ENCODE assay signal across 8 cellular contexts in genomic region chr17:49677134-49677932, GRCh38. TPM values are rescaled to one million over a fixed set of nuclear protein-coding genes. Genes with fewer than 3 reads are reported as not detected.
DNase-seq lines count a peak whose midpoint lies in the region; ATAC-seq, FAIRE-seq and TF ChIP-seq lines count a peak whose summit lies in the region.

No MANE protein-coding gene starts in this region.

- no peaks in the 10 kb centered on the region for H3K9me3 ChIP-seq in HepG2 (ENCODE audit: low read length)

- H3K4me3 ChIP-seq in HepG2 (replicated peaks in 1 of 3; ENCODE audit: insufficient read depth in 1 of 3, low read depth in 2 of 3, low read length in 3 of 3), result peak overlapping the region; percentile 68 to 77 (median 74)

- POLR2A ChIA-PET in HepG2 (lab: Yijun Ruan, JAX), result interaction anchor here (0.6 to 1.6 kb wide), 15 partner anchors 10 to 659 kb away, joined by 3 to 14 read pairs (median 4); partner anchors contain the start of genes FAM117A, KAT7, NXPH3 and SLC35B1

- peaks cover 46% of the 10 kb centered on the region for H3K79me2 ChIP-seq in HepG2 (ENCODE audit: insufficient read depth, low read length)

- H3K9ac ChIP-seq in HepG2 (ENCODE audit: insufficient read depth, low read depth, low read length), result peak overlapping the region; percentile 80

- peak; percentile 62 to 68 for TF ChIP-seq POLR2A in HepG2 (IDR thresholded peaks at IDR 0.05; ENCODE audit: insufficient read depth in 1 of 2, low read depth in 2 of 2, low read length in 2 of 2)

- under 1% methylated on average over 33 of the region's 34 CpGs for WGBS in HepG2 (ENCODE audit: low lambda C conversion rate)

- in situ Hi-C loops in HepG2 (cut with HindIII; ENCODE audit: extremely low pct_ligation_motif_present, low pct_unique_long_range_greater_than_20kb), result no loop called here

- CTCF ChIA-PET in HepG2 (lab: Yijun Ruan, JAX; ENCODE audit: low intra/inter-chr PET ratio, low total read pairs), result interaction anchor here (0.6 to 1.0 kb wide), 3 partner anchors 11 to 102 kb away, joined by 3 to 6 read pairs (median 3); partner anchors contain the start of gene NXPH3

- H2AFZ ChIP-seq in HepG2 (ENCODE audit: low read length), result no peak overlapping the region

- TSS peak; percentile 60 for BruUV-seq in HepG2 (replicated peaks; lab: Mats Ljungman, UMichigan)

- no peak for FAIRE-seq in HepG2 (lab: Jason Lieb, UNC)

- H3K4me2 ChIP-seq in HepG2 (ENCODE audit: low read depth, low read length), result peak overlapping the region; percentile 94

- intact Hi-C loops in HepG2 (cut with micrococcal nuclease; ENCODE audit: unreplicated experiment), result no loop called here

- peak overlapping the region; percentile 73 for H3K27ac ChIP-seq in HepG2 (ENCODE audit: extremely low read length, insufficient read depth, low read length)

- TF ChIP-seq EP300 in HepG2 (IDR thresholded peaks at IDR 0.05; ENCODE audit: low read depth in 2 of 2, low read length in 2 of 2) (peak in 1 of 2 experiments; percentile 37; a peak in 2 of 4 replicates), HepG2 (CRISPR knock-in tag; IDR thresholded peaks at IDR 0.05; ENCODE audit: borderline replicate concordance) (no peak)

- peak; percentile 99 for DNase-seq in AG08396 (ENCODE audit: low spot score)
- peak; percentile 97 for DNase-seq in NCI-H69 (lab: John Stamatoyannopoulos, UW)
- DNase-seq in activated CD4-positive, alpha-beta T cell treated with anti-CD3 and anti-CD28 coated beads, Interleukin-2, amount 50 U/mL, for 24 hours (ENCODE audit: low read depth in 1 of 2, low spot score in 1 of 2), result peak; percentile 92 to 94
- peak; percentile 97 for DNase-seq in dermis blood vessel endothelial cell
- DNase-seq in HepG2 (ENCODE audit: low spot score), result peak; percentile 92
- DNase-seq in stimulated activated CD4-positive, alpha-beta T cell treated with anti-CD3 and anti-CD28 coated beads, Interleukin-2, amount 100 ng/mL, for 4 hours (ENCODE audit: low read depth), result peak; percentile 95

- H3K4me1 ChIP-seq in HepG2 (ENCODE audit: insufficient read depth, low read length), result peaks cover 43% of the 10 kb centered on the region

- no peak for TF ChIP-seq RAD21 in HepG2 (CRISPR knock-in tag; IDR thresholded peaks at IDR 0.05)

- H3K27me3 ChIP-seq in HepG2 (ENCODE audit: control insufficient read depth in 1 of 2, insufficient read depth in 2 of 2, low read length in 2 of 2), result no peaks in the 10 kb centered on the region; a peak in 1 of 5 replicates

- peaks cover 0 to 11% of the 10 kb centered on the region in 2 experiments; a peak in 2 of 5 replicates for H3K36me3 ChIP-seq in HepG2 (replicated peaks in 1 of 2; ENCODE audit: control insufficient read depth in 1 of 2, insufficient read depth in 2 of 2, low read length in 2 of 2)

- ATAC-seq in GM19035 (IDR thresholded peaks at IDR 0.05; ENCODE audit: unreplicated experiment) (peak; percentile 53), HG03520 (IDR thresholded peaks at IDR 0.05; ENCODE audit: unreplicated experiment) (peak; percentile 48), HepG2 (peak; percentile 84)

- H4K20me1 ChIP-seq in HepG2 (ENCODE audit: insufficient read depth, low read length), result peaks cover 11% of the 10 kb centered on the region; the same call in 1 of the 2 replicates

- TF ChIP-seq CTCF in HepG2 (CRISPR knock-in tag; IDR thresholded peaks at IDR 0.05), result peak; percentile 37

TF ChIP-seq in HepG2, 621 proteins besides CTCF, POLR2A, EP300 and RAD21 (continues in another document):
- TF ChIP-seq MED1 (CRISPR knock-in tag; IDR thresholded peaks at IDR 0.05) (0 out of 2 replicates have a peak, but pooled peaks have one; percentile 13), NR2F2 (IDR thresholded peaks at IDR 0.05; ENCODE audit: borderline replicate concordance, low read depth) (peak; percentile 26; the same call in 1 of the 2 replicates), HNRNPLL (IDR thresholded peaks at IDR 0.05; ENCODE audit: low read depth, low read length, poor library complexity, severe bottlenecking) (no peak), RXRB (CRISPR knock-in tag; IDR thresholded peaks at IDR 0.05; ENCODE audit: borderline replicate concordance) (0 out of 2 replicates have a peak, but pooled peaks have one; percentile 5), ZNF256 (CRISPR knock-in tag; conservative IDR thresholded peaks at IDR 0.05) (no peak), ZNF124 (CRISPR knock-in tag; IDR thresholded peaks at IDR 0.05) (no peak), ZBTB10 (CRISPR knock-in tag; IDR thresholded peaks at IDR 0.05; ENCODE audit: borderline replicate concordance) (no peak; the same call in 1 of the 2 replicates)

RNA-seq across cellular contexts. Expression of gene SPOP, which starts 0.6 kb away (rescaled TPM):
- total RNA-seq in dermis blood vessel endothelial cell (127 and 144 TPM in 2 replicates), HepG2 (2016; rRNA removed; fragmentation: Illumina TruSeq; extraction: Trizol) (60.8 and 79.4 TPM in 2 replicates)
- total RNA-seq in HepG2 (2016; cell fraction: cytosol; rRNA removed; fragmentation: Illumina TruSeq; extraction: Trizol; ENCODE audit: low read depth), result 19.9 and 21.7 TPM in 2 replicates
- total RNA-seq in HepG2 (2016; cell fraction: insoluble cytoplasmic fraction; rRNA removed; fragmentation: Illumina TruSeq; extraction: Trizol), result 63.3 and 71.0 TPM in 2 replicates
- total RNA-seq in HepG2 (2016; cell fraction: membrane; rRNA removed; fragmentation: Illumina TruSeq; extraction: Trizol), result 43.8 and 45.3 TPM in 2 replicates
- total RNA-seq in HepG2 (2016; cell fraction: nucleus; rRNA removed; fragmentation: Illumina TruSeq; extraction: Trizol), result 46.2 and 51.9 TPM in 2 replicates
- polyA plus RNA-seq in HepG2 (2011; rRNA removed), result 52.8 and 53.9 TPM in 2 replicates
- polyA plus RNA-seq in HepG2 (2011; cell fraction: cytosol; rRNA removed), result 26.8 and 29.2 TPM in 2 replicates
- 30.1 and 34.8 TPM in 2 replicates for polyA plus RNA-seq in HepG2 (2011; cell fraction: nucleus; rRNA removed)
- 43.7 and 44.1 TPM in 2 replicates for polyA plus RNA-seq in HepG2 (2012)
- 9.7 and 11.5 TPM in 2 replicates for polyA plus RNA-seq in HepG2 (2016; cell fraction: cytosol; fragmentation: Illumina TruSeq; extraction: Trizol; ENCODE audit: low read depth)
- polyA plus RNA-seq in HepG2 (2016; cell fraction: insoluble cytoplasmic fraction; fragmentation: Illumina TruSeq; extraction: Trizol; ENCODE audit: low read depth), result 61.1 and 61.7 TPM in 2 replicates
- polyA plus RNA-seq in HepG2 (2016; cell fraction: membrane; fragmentation: Illumina TruSeq; extraction: Trizol; ENCODE audit: low read depth), result 21.7 and 24.5 TPM in 2 replicates
- polyA plus RNA-seq in HepG2 (2016; cell fraction: nucleus; fragmentation: Illumina TruSeq; extraction: Trizol; ENCODE audit: insufficient read depth, low read depth), result 48.8 and 52.8 TPM in 2 replicates
- polyA minus RNA-seq in HepG2 (2011; rRNA and poly(A)+ RNA removed; ENCODE audit: low replicate concordance), result 81.2 and 98.5 TPM in 2 replicates
- 39.3 and 41.6 TPM in 2 replicates for polyA minus RNA-seq in HepG2 (2011; cell fraction: cytosol; rRNA and poly(A)+ RNA removed)
- 61.2 and 77.8 TPM in 2 replicates for polyA minus RNA-seq in HepG2 (2011; cell fraction: nucleus; rRNA and poly(A)+ RNA removed)

RNA-seq across cellular contexts. Expression of gene SLC35B1, which starts 30.4 kb away (rescaled TPM):
- total RNA-seq in dermis blood vessel endothelial cell (56.9 and 58.9 TPM in 2 replicates), HepG2 (2016; rRNA removed; fragmentation: Illumina TruSeq; extraction: Trizol) (67.0 and 113 TPM in 2 replicates)
- total RNA-seq in HepG2 (2016; cell fraction: cytosol; rRNA removed; fragmentation: Illumina TruSeq; extraction: Trizol; ENCODE audit: low read depth), result 128 and 146 TPM in 2 replicates
- total RNA-seq in HepG2 (2016; cell fraction: insoluble cytoplasmic fraction; rRNA removed; fragmentation: Illumina TruSeq; extraction: Trizol), result 68.0 and 117 TPM in 2 replicates
- 115 and 123 TPM in 2 replicates for total RNA-seq in HepG2 (2016; cell fraction: membrane; rRNA removed; fragmentation: Illumina TruSeq; extraction: Trizol)
- total RNA-seq in HepG2 (2016; cell fraction: nucleus; rRNA removed; fragmentation: Illumina TruSeq; extraction: Trizol), result 105 and 117 TPM in 2 replicates
- 83.6 and 99.6 TPM in 2 replicates for polyA plus RNA-seq in HepG2 (2011; rRNA removed)
- polyA plus RNA-seq in HepG2 (2011; cell fraction: cytosol; rRNA removed), result 70.6 and 97.9 TPM in 2 replicates
- polyA plus RNA-seq in HepG2 (2011; cell fraction: nucleus; rRNA removed), result 79.1 and 84.2 TPM in 2 replicates
- polyA plus RNA-seq in HepG2 (2012), result 60.8 and 61.5 TPM in 2 replicates
- 123 and 149 TPM in 2 replicates for polyA plus RNA-seq in HepG2 (2016; cell fraction: cytosol; fragmentation: Illumina TruSeq; extraction: Trizol; ENCODE audit: low read depth)
- polyA plus RNA-seq in HepG2 (2016; cell fraction: insoluble cytoplasmic fraction; fragmentation: Illumina TruSeq; extraction: Trizol; ENCODE audit: low read depth), result 70.3 and 81.2 TPM in 2 replicates
- 114 and 119 TPM in 2 replicates for polyA plus RNA-seq in HepG2 (2016; cell fraction: membrane; fragmentation: Illumina TruSeq; extraction: Trizol; ENCODE audit: low read depth)
- polyA plus RNA-seq in HepG2 (2016; cell fraction: nucleus; fragmentation: Illumina TruSeq; extraction: Trizol; ENCODE audit: insufficient read depth, low read depth), result 186 and 193 TPM in 2 replicates
- polyA minus RNA-seq in HepG2 (2011; rRNA and poly(A)+ RNA removed; ENCODE audit: low replicate concordance), result 81.3 and 114 TPM in 2 replicates
- polyA minus RNA-seq in HepG2 (2011; cell fraction: cytosol; rRNA and poly(A)+ RNA removed), result 27.6 and 41.2 TPM in 2 replicates
- polyA minus RNA-seq in HepG2 (2011; cell fraction: nucleus; rRNA and poly(A)+ RNA removed), result 67.3 and 71.3 TPM in 2 replicates

Comparison
In these comparisons a context has a peak if more than half of its experiments do, and no peak if none do; other contexts are left out.
1. Peak in every context shown above with its lines: DNase-seq, ATAC-seq, H3K4me3 ChIP-seq and H3K27ac ChIP-seq.